ENCODE assay signal across 10 cellular contexts in the genomic region with DNA sequence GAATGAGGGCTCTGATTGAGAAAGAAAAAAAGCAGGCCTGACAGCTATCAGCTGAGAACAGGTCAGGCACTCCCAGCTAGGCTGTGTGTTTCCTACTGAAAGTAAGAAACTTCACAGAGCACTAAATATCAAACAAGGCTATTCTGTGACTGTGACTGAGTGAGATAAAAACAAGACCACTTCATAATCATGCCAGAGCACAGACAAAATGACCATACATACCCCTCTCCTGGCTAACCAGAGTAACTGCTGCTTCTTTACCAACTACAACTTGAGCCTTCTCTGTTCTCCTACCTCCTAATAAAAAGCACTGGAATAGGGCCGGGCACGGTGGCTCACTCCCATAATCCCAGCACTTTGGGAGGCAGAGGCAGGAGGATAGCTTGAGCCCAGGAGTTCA. TPM values are rescaled to one million over a fixed set of nuclear protein-coding genes. Genes with fewer than 3 reads are reported as not detected.
DNase-seq lines count a peak whose midpoint lies in the region; ATAC-seq lines count a peak whose summit lies in the region.
"Had no signal": no experiment of that assay in that cellular context is flagged by ENCODE, and none has a peak within 500 bp of the region (broad histone marks: within the 10 kb centered on the region; RNA-seq: fewer than 3 reads in every experiment).

No MANE protein-coding gene starts in this region.

- no peak overlapping the region for H3K4me3 Mint-ChIP-seq in activated T-helper 17 cell treated with anti-CD3 and anti-CD28 coated beads, Interleukin-2, amount 50 U/mL, for 72 hours
- H3K4me3 Mint-ChIP-seq in naive B cell: no peak overlapping the region

- DNase-seq in ELR (ENCODE audit: low read depth): peak; percentile 56
- DNase-seq in naive B cell: no peak
- DNase-seq in NCI-H748 (lab: John Stamatoyannopoulos, UW; ENCODE audit: unreplicated experiment): no peak
- DNase-seq in cardiac septum (ENCODE audit: low spot score): no peak
- DNase-seq: amygdala had no signal

- no peaks in the 10 kb centered on the region for H3K36me3 Mint-ChIP-seq in activated T-helper 17 cell treated with anti-CD3 and anti-CD28 coated beads, Interleukin-2, amount 50 U/mL, for 72 hours (ENCODE audit: low read depth)
- H3K36me3 Mint-ChIP-seq in naive B cell: no peaks in the 10 kb centered on the region

- H3K4me1 Mint-ChIP-seq in activated T-helper 17 cell treated with anti-CD3 and anti-CD28 coated beads, Interleukin-2, amount 50 U/mL, for 72 hours: peaks cover 4% of the 10 kb centered on the region
- peaks cover 7 to 8% (median 8%) of the 10 kb centered on the region in 3 donors for H3K4me1 Mint-ChIP-seq in naive B cell

- no peaks in the 10 kb centered on the region for H3K27me3 Mint-ChIP-seq in activated T-helper 17 cell treated with anti-CD3 and anti-CD28 coated beads, Interleukin-2, amount 50 U/mL, for 72 hours
- H3K27me3 Mint-ChIP-seq in naive B cell: peaks cover 0 to 20% (median 16%) of the 10 kb centered on the region in 3 donors

- intact Hi-C loops in cardiac septum (cut with DNase I): no loop called here

- no peaks in the 10 kb centered on the region for H3K9me3 Mint-ChIP-seq in activated T-helper 17 cell treated with anti-CD3 and anti-CD28 coated beads, Interleukin-2, amount 50 U/mL, for 72 hours
- H3K9me3 Mint-ChIP-seq in naive B cell: no peaks in the 10 kb centered on the region

- ATAC-seq in HG03175 (IDR thresholded peaks at IDR 0.05; ENCODE audit: unreplicated experiment): peak; percentile 61
- peak; percentile 18 for ATAC-seq in activated T-helper 17 cell treated with anti-CD3 and anti-CD28 coated beads, Interleukin-2, amount 50 U/mL, for 72 hours (replicated peaks)
- peak; percentile 59 to 62 for ATAC-seq in naive B cell (ENCODE audit: low read depth in 2 of 2)
- no peak for ATAC-seq in GM21737 (IDR thresholded peaks at IDR 0.05; ENCODE audit: unreplicated experiment)
- no peak for ATAC-seq in GM19324 (IDR thresholded peaks at IDR 0.05; ENCODE audit: low FRiP score, unreplicated experiment)

- peak overlapping the region; percentile 28 for H3K27ac Mint-ChIP-seq in activated T-helper 17 cell treated with anti-CD3 and anti-CD28 coated beads, Interleukin-2, amount 50 U/mL, for 72 hours
- no peak overlapping the region for H3K27ac Mint-ChIP-seq in naive B cell

RNA-seq across cellular contexts. Expression of a gene that starts 6.8 kb away (rescaled TPM):
- total RNA-seq in activated T-helper 17 cell treated with anti-CD3 and anti-CD28 coated beads, Interleukin-2, amount 50 U/mL, for 72 hours: under 1 TPM in 1 of 2 donors, not detected in 1; 0.21 TPM
- under 1 TPM in 2 of 6 donors, not detected in 4; 0.19 to 0.25 TPM for polyA plus RNA-seq in naive B cell (ENCODE audit: low read depth in 6 of 6)
- not detected for total RNA-seq in cardiac septum
- total RNA-seq: kidney epithelial cell had no signal

RNA-seq across cellular contexts. Expression of a gene that starts 35.5 kb away (rescaled TPM):
- 10 to 100 TPM; 26.1 to 36.3 TPM for total RNA-seq in activated T-helper 17 cell treated with anti-CD3 and anti-CD28 coated beads, Interleukin-2, amount 50 U/mL, for 72 hours
- 10 to 100 TPM in 5 of 6 donors, 1 to 10 TPM in 1; 8.4 to 21.4 (median 13.0) TPM for polyA plus RNA-seq in naive B cell (ENCODE audit: low read depth in 6 of 6)
- 15.7 TPM for total RNA-seq in cardiac septum

RNA-seq across cellular contexts. Expression of a gene that starts 44.9 kb away (rescaled TPM):
- total RNA-seq in activated T-helper 17 cell treated with anti-CD3 and anti-CD28 coated beads, Interleukin-2, amount 50 U/mL, for 72 hours: 10 to 100 TPM; 84.3 to 90.3 TPM
- polyA plus RNA-seq in naive B cell (ENCODE audit: low read depth in 6 of 6): 100 to 1,000 TPM; 127 to 198 (median 172) TPM
- total RNA-seq in cardiac septum: 34.7 TPM

RNA-seq across cellular contexts. Expression of a gene that starts 53.0 kb away (rescaled TPM):
- total RNA-seq in activated T-helper 17 cell treated with anti-CD3 and anti-CD28 coated beads, Interleukin-2, amount 50 U/mL, for 72 hours: 10 to 100 TPM; 31.1 to 77.1 TPM
- 10 to 100 TPM; 20.3 to 39.2 (median 27.3) TPM for polyA plus RNA-seq in naive B cell (ENCODE audit: low read depth in 6 of 6)
- 8.5 TPM for total RNA-seq in cardiac septum

Comparison
In these comparisons a context has a peak if more than half of its experiments do, and no peak if none do; other contexts are left out.
1. ATAC-seq: peak in HG03175 (single experiment), activated T-helper 17 cell treated with anti-CD3 and anti-CD28 coated beads, Interleukin-2, amount 50 U/mL, for 72 hours (single experiment) and naive B cell (2 of 2); none in GM21737 (single experiment) and GM19324 (single experiment).